In the genomic region with DNA sequence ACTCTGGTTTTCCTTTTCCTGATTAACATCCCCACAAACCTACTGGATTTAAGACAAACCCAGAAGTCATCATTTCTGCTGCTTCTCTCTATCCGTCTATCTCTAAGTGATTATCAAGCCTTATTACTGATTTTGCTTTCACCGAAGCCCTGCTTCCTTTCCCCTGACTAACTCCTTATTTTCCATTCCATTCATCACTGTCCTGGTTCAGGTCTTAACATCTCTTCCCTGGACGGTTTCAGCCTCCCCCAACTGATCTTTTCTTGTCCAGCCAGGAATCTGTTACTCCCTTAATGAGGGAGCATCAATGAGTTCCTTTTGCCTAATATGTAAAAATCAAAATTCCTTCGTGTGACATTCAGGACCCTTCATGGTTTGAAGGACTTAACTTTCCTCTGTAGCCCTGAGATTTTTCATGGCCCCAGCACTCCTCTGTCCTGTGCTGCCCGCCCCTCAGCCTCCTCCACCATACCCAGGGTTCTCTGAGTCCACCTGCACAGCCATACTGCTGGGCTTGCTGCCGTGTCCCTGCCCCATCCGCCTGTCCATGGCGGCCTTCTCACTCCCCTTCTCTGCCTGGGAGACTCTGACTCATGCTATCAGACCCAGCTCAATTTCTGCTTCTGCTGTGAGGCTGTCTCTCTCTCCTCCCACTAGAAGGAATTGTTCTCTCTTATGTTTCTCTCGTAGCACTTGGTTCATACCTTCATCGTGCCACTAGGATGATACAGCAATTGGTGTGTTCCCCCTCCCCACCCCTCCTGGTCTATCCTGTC, we compare ENCODE assay signal across 8 cellular contexts.
DNase-seq lines count a peak whose midpoint lies in the region; TF ChIP-seq lines count a peak whose summit lies in the region.

No MANE protein-coding gene starts in this region.

- H3K27ac ChIP-seq in brain microvascular endothelial cell: peak overlapping the region; percentile 83
- H3K27ac ChIP-seq in mucosa of rectum (ENCODE audit: low read depth in 2 of 2, low read length in 2 of 2): peak overlapping the region; percentile 54 to 66

- peak; percentile 23 for TF ChIP-seq CTCF in brain microvascular endothelial cell (IDR thresholded peaks at IDR 0.05; ENCODE audit: low read depth, low read length, missing control alignments)

- H3K9me3 ChIP-seq in mucosa of rectum (ENCODE audit: control insufficient read depth in 2 of 2, low read length in 2 of 2): no peaks in the 10 kb centered on the region

- H3K4me3 ChIP-seq in brain microvascular endothelial cell (ENCODE audit: low read depth, low read length) (no peak overlapping the region), mucosa of rectum (ENCODE audit: low read length in 2 of 2) (no peak overlapping the region)

- no peaks in the 10 kb centered on the region for H3K36me3 ChIP-seq in brain microvascular endothelial cell (replicated peaks)
- no peaks in the 10 kb centered on the region for H3K36me3 ChIP-seq in mucosa of rectum (ENCODE audit: control insufficient read depth in 2 of 2, insufficient read depth in 2 of 2, low read length in 2 of 2)

- DNase-seq in ACHN: peak; percentile 81
- DNase-seq in HK-2 (ENCODE audit: unreplicated experiment): peak; percentile 69
- peak; percentile 87 for DNase-seq in brain microvascular endothelial cell
- DNase-seq in GM19238 (ENCODE audit: insufficient read length, low spot score): no peak
- no peak for DNase-seq in NCI-H1694 (lab: John Stamatoyannopoulos, UW)
- DNase-seq in HT-29 (ENCODE audit: low spot score): no peak
- no peak for DNase-seq in LoVo (ENCODE audit: low spot score)

- H3K9ac ChIP-seq in mucosa of rectum (ENCODE audit: low read depth in 1 of 2, low read length in 2 of 2): peak overlapping the region in 1 of 2 donors; percentile 24

- H3K27me3 ChIP-seq in brain microvascular endothelial cell (replicated peaks) (no peaks in the 10 kb centered on the region), mucosa of rectum (ENCODE audit: control insufficient read depth in 2 of 2, insufficient read depth in 2 of 2, low read length in 2 of 2) (no peaks in the 10 kb centered on the region)

- in situ Hi-C loops in ACHN (cut with HindIII; ENCODE audit: low pct_ligation_motif_present, low pct_unique_long_range_greater_than_20kb, low sequenced_read_pairs): no loop called here
- in situ Hi-C loops in brain microvascular endothelial cell (cut with HindIII; ENCODE audit: low pct_ligation_motif_present, low sequenced_read_pairs): no loop called here

- H3K4me1 ChIP-seq in mucosa of rectum (ENCODE audit: control insufficient read depth in 2 of 2, insufficient read depth in 2 of 2, low read length in 2 of 2): peaks cover 29 to 59% of the 10 kb centered on the region in 2 donors

Comparison
In these comparisons a context has a peak if more than half of its experiments do, and no peak if none do; other contexts are left out.
1. DNase-seq: peak in ACHN (single experiment), HK-2 (single experiment) and brain microvascular endothelial cell (single experiment); none in GM19238 (single experiment), NCI-H1694 (single experiment), HT-29 (single experiment) and LoVo (single experiment).